Comparison of ENCODE assay signal across 1 cellular context in the genomic region with DNA sequence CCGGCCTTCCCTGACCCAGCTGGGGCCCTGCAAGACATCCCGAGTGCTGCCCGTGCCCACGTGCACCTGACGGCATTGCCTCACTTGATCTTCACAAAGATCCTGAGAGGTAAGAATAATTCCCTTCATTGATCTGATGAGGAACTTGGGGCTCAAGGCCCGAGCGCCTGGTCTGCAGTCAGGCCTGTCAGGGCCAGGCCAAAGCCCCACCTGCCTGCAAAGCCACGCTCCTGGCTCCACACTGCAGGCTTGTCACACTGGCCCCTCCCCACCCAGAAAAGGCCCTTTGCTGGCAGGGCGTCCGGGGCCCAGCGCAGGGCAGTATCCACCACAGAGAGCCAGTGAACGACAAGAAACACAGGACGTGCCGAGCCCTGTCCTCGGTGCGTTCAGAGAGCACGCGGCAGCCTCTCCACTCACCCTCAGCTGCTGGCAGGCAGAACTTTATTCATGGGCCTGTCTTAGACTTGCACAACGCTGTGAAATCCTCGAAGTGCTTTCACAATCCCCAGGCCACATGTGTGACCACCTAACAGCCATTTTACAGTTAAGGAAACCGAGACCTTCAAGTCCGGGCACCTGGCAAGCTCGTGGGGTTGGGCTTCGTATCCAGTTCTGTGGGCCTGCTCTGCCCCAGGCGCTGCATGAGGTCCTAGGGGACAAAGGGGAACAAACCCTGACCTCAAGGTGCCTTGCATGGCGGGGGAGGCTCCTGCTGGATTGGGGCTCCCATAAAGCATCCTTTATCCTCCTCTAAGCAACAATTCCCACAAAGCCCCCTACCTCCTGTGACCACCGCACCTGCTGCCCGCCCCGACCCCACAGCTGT.
TF ChIP-seq lines count a peak whose summit lies in the region.

No MANE protein-coding gene starts in this region.

TF ChIP-seq in H1, 55 proteins besides CTCF, POLR2A, EP300 and RAD21:
- TF ChIP-seq CEBPB (IDR thresholded peaks at IDR 0.05; ENCODE audit: low read depth, low read length), result no peak
- no peak for TF ChIP-seq RFX5 (IDR thresholded peaks at IDR 0.05; ENCODE audit: borderline replicate concordance, low read depth, low read length)
- TF ChIP-seq, protein P1, sequence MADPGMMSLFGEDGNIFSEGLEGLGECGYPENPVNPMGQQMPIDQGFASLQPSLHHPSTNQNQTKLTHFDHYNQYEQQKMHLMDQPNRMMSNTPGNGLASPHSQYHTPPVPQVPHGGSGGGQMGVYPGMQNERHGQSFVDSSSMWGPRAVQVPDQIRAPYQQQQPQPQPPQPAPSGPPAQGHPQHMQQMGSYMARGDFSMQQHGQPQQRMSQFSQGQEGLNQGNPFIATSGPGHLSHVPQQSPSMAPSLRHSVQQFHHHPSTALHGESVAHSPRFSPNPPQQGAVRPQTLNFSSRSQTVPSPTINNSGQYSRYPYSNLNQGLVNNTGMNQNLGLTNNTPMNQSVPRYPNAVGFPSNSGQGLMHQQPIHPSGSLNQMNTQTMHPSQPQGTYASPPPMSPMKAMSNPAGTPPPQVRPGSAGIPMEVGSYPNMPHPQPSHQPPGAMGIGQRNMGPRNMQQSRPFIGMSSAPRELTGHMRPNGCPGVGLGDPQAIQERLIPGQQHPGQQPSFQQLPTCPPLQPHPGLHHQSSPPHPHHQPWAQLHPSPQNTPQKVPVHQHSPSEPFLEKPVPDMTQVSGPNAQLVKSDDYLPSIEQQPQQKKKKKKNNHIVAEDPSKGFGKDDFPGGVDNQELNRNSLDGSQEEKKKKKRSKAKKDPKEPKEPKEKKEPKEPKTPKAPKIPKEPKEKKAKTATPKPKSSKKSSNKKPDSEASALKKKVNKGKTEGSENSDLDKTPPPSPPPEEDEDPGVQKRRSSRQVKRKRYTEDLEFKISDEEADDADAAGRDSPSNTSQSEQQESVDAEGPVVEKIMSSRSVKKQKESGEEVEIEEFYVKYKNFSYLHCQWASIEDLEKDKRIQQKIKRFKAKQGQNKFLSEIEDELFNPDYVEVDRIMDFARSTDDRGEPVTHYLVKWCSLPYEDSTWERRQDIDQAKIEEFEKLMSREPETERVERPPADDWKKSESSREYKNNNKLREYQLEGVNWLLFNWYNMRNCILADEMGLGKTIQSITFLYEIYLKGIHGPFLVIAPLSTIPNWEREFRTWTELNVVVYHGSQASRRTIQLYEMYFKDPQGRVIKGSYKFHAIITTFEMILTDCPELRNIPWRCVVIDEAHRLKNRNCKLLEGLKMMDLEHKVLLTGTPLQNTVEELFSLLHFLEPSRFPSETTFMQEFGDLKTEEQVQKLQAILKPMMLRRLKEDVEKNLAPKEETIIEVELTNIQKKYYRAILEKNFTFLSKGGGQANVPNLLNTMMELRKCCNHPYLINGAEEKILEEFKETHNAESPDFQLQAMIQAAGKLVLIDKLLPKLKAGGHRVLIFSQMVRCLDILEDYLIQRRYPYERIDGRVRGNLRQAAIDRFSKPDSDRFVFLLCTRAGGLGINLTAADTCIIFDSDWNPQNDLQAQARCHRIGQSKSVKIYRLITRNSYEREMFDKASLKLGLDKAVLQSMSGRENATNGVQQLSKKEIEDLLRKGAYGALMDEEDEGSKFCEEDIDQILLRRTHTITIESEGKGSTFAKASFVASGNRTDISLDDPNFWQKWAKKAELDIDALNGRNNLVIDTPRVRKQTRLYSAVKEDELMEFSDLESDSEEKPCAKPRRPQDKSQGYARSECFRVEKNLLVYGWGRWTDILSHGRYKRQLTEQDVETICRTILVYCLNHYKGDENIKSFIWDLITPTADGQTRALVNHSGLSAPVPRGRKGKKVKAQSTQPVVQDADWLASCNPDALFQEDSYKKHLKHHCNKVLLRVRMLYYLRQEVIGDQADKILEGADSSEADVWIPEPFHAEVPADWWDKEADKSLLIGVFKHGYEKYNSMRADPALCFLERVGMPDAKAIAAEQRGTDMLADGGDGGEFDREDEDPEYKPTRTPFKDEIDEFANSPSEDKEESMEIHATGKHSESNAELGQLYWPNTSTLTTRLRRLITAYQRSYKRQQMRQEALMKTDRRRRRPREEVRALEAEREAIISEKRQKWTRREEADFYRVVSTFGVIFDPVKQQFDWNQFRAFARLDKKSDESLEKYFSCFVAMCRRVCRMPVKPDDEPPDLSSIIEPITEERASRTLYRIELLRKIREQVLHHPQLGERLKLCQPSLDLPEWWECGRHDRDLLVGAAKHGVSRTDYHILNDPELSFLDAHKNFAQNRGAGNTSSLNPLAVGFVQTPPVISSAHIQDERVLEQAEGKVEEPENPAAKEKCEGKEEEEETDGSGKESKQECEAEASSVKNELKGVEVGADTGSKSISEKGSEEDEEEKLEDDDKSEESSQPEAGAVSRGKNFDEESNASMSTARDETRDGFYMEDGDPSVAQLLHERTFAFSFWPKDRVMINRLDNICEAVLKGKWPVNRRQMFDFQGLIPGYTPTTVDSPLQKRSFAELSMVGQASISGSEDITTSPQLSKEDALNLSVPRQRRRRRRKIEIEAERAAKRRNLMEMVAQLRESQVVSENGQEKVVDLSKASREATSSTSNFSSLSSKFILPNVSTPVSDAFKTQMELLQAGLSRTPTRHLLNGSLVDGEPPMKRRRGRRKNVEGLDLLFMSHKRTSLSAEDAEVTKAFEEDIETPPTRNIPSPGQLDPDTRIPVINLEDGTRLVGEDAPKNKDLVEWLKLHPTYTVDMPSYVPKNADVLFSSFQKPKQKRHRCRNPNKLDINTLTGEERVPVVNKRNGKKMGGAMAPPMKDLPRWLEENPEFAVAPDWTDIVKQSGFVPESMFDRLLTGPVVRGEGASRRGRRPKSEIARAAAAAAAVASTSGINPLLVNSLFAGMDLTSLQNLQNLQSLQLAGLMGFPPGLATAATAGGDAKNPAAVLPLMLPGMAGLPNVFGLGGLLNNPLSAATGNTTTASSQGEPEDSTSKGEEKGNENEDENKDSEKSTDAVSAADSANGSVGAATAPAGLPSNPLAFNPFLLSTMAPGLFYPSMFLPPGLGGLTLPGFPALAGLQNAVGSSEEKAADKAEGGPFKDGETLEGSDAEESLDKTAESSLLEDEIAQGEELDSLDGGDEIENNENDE (IDR thresholded peaks at IDR 0.05; ENCODE audit: insufficient replicate concordance, low read length), result no peak
- no peak for TF ChIP-seq POU5F1 (IDR thresholded peaks at IDR 0.05; ENCODE audit: low read depth, low read length)
- TF ChIP-seq, protein P2, sequence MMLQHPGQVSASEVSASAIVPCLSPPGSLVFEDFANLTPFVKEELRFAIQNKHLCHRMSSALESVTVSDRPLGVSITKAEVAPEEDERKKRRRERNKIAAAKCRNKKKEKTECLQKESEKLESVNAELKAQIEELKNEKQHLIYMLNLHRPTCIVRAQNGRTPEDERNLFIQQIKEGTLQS (IDR thresholded peaks at IDR 0.05; ENCODE audit: insufficient read depth, low read depth, low read length), result no peak
- no peak for TF ChIP-seq POLR2AphosphoS5 (IDR thresholded peaks at IDR 0.05; ENCODE audit: low read depth, low read length)
- TF ChIP-seq BCL11A (IDR thresholded peaks at IDR 0.05; ENCODE audit: low read depth in 2 of 2, low read length in 2 of 2), result no peak
- no peak for TF ChIP-seq CTBP2 (IDR thresholded peaks at IDR 0.05; ENCODE audit: borderline replicate concordance, insufficient read depth, insufficient read length, low read length)
- TF ChIP-seq ASH2L (IDR thresholded peaks at IDR 0.05; ENCODE audit: low read length), result no peak
- TF ChIP-seq KDM5A (IDR thresholded peaks at IDR 0.05; ENCODE audit: low read length), result no peak
